Comparison of ENCODE assay signal across 1 cellular context in genomic region chr6:42338573-42339218, GRCh38.
A peak's percentile ranks its signal among the peaks of the same experiment; 100 is the strongest.
TF ChIP-seq lines count a peak whose summit lies in the region.

No MANE protein-coding gene starts in this region.

TF ChIP-seq in HCT116, 20 proteins besides CTCF, POLR2A, EP300 and RAD21 (continued from another document):
- TF ChIP-seq FOSL1 (IDR thresholded peaks at IDR 0.05; ENCODE audit: low read depth) (peak; percentile 86), SRF (IDR thresholded peaks at IDR 0.05; ENCODE audit: low read depth) (0 out of 2 replicates have a peak, but pooled peaks have one; percentile 28), MAX (IDR thresholded peaks at IDR 0.05) (peak; percentile 86), EZH2 (IDR thresholded peaks at IDR 0.05) (no peak), CEBPB (IDR thresholded peaks at IDR 0.05; ENCODE audit: low read depth) (peak; percentile 68; the same call in 1 of the 2 replicates), ZNF274 (IDR thresholded peaks at IDR 0.05; ENCODE audit: low read depth, low read length) (no peak), ATF3 (IDR thresholded peaks at IDR 0.05) (no peak), SIN3A (IDR thresholded peaks at IDR 0.05; ENCODE audit: low read depth) (0 out of 2 replicates have a peak, but pooled peaks have one; percentile 48)
